15 cellular contexts compared by ENCODE assay signal in the genomic region with DNA sequence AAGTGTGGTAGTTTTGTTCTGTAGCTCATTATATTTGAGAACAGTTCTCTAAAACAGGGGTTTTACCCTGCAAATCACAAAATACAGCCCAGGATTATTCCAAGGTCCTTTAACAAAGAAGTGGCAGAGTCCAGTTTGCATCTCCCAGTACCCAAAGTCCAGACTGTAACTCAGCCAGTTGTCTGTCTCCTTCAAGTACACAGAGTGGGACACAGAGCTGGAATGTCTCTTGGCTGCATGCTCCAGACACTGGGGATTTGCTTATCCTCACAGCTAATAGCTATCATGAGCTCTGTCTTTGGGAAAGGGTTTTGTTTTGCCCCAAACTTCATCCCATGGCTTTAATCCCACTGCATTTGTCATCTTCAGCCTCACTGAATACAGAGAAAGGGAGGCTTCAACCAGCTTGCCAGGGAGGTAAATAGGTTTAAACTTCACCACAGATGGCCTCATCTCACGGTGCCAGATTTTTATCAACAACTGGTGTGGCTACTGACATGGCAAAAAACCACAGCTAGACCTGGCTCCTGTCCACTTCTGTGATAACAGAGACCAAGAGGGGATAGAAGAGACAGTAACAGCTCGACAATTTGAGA.
DNase-seq lines count a peak whose midpoint lies in the region; ATAC-seq and TF ChIP-seq lines count a peak whose summit lies in the region.
"Had no signal": no experiment of that assay in that cellular context is flagged by ENCODE, and none has a peak within 500 bp of the region (broad histone marks: within the 10 kb centered on the region; RNA-seq: fewer than 3 reads in every experiment).

No MANE protein-coding gene starts in this region.

- no peak for ATAC-seq in CD4-positive, CD25-positive, alpha-beta regulatory T cell (ENCODE audit: low read depth in 2 of 2)
- ATAC-seq: K562, sciatic nerve had no signal

- H3K9me2 ChIP-seq in Karpas-422 (replicated peaks; ENCODE audit: insufficient read depth, low read length), result no peaks in the 10 kb centered on the region

- H2AFZ ChIP-seq in Karpas-422 (ENCODE audit: low read length), result peak overlapping the region; percentile 73
- H2AFZ ChIP-seq: GM23248, parathyroid adenoma, PC-9 had no signal

- TF ChIP-seq CTCF in VCaP (conservative IDR thresholded peaks at IDR 0.05) (no peak), mesothelial cell of epicardium (IDR thresholded peaks at IDR 0.05; ENCODE audit: unreplicated experiment) (no peak), endodermal cell (conservative IDR thresholded peaks at IDR 0.05) (no peak), GM13976 (IDR thresholded peaks at IDR 0.05; ENCODE audit: borderline replicate concordance, control extremely low read depth, extremely low read depth, insufficient read depth, missing control alignments) (no peak)

- H3K36me3 Mint-ChIP-seq in CD4-positive, CD25-positive, alpha-beta regulatory T cell, result no peaks in the 10 kb centered on the region
- peaks cover 3% of the 10 kb centered on the region for H3K36me3 Mint-ChIP-seq in mesothelial cell of epicardium
- H3K36me3 Mint-ChIP-seq in endodermal cell (ENCODE audit: low read depth), result no peaks in the 10 kb centered on the region

- in situ Hi-C loops in GM13976 (cut with MboI; ENCODE audit: low sequenced_read_pairs, unreplicated experiment), result no loop called here

- no peaks in the 10 kb centered on the region for H4K20me1 ChIP-seq in Karpas-422 (ENCODE audit: insufficient read depth, low read depth, low read length)

- H3K4me2 ChIP-seq in Karpas-422 (ENCODE audit: low read depth, low read length, poor library complexity, severe bottlenecking), result no peak overlapping the region
- H3K4me2 ChIP-seq: PC-9 had no signal

- no peak overlapping the region for H3K4me3 Mint-ChIP-seq in CD4-positive, CD25-positive, alpha-beta regulatory T cell
- H3K4me3 Mint-ChIP-seq in mesothelial cell of epicardium (no peak overlapping the region), endodermal cell (no peak overlapping the region)

- H3K27ac Mint-ChIP-seq in CD4-positive, CD25-positive, alpha-beta regulatory T cell, result peak overlapping the region in 2 of 3 donors; percentile 26 to 31
- H3K27ac Mint-ChIP-seq in mesothelial cell of epicardium (peak overlapping the region; percentile 49), endodermal cell (no peak overlapping the region)

- no peak overlapping the region for H3K4me3 ChIP-seq in CD4-positive, CD25-positive, alpha-beta regulatory T cell (ENCODE audit: low read depth, low read length)
- H3K4me3 ChIP-seq in Karpas-422 (ENCODE audit: low read length) (no peak overlapping the region), endodermal cell (ENCODE audit: low read length) (no peak overlapping the region)
- H3K4me3 ChIP-seq: GM23248, K562, PC-9 had no signal

- H3K27ac ChIP-seq in CD4-positive, CD25-positive, alpha-beta regulatory T cell (ENCODE audit: insufficient read depth, low read length, poor library complexity, severe bottlenecking), result no peak overlapping the region
- H3K27ac ChIP-seq in Karpas-422 (ENCODE audit: low read length), result no peak overlapping the region
- H3K27ac ChIP-seq in VCaP, result peak overlapping the region; percentile 42
- no peak overlapping the region for H3K27ac ChIP-seq in endodermal cell (ENCODE audit: low read depth, low read length)
- H3K27ac ChIP-seq: GM23248, parathyroid adenoma, PC-9 had no signal

- H3K9ac ChIP-seq in Karpas-422 (ENCODE audit: low read length), result no peak overlapping the region
- H3K9ac ChIP-seq in endodermal cell (ENCODE audit: extremely low read depth, low read length, poor library complexity, severe bottlenecking), result no peak overlapping the region
- H3K9ac ChIP-seq: GM23248, parathyroid adenoma had no signal

- H3K9me3 Mint-ChIP-seq in CD4-positive, CD25-positive, alpha-beta regulatory T cell, result peaks cover 0 to 7% (median 2%) of the 10 kb centered on the region in 7 donors
- H3K9me3 Mint-ChIP-seq in mesothelial cell of epicardium, result peaks cover 4% of the 10 kb centered on the region
- no peaks in the 10 kb centered on the region for H3K9me3 Mint-ChIP-seq in endodermal cell

- DNase-seq in CD4-positive, CD25-positive, alpha-beta regulatory T cell, result no peak
- no peak for DNase-seq in Karpas-422
- no peak for DNase-seq in mesothelial cell of epicardium (ENCODE audit: low spot score in 2 of 2, unreplicated experiment in 2 of 2)
- no peak for DNase-seq in DMS53 (lab: John Stamatoyannopoulos, UW)
- DNase-seq in endodermal cell, result no peak
- DNase-seq in GM13976 (ENCODE audit: low spot score), result no peak
- DNase-seq: glutamatergic neuron; GM23248; NCI-H1105; PC-9; stimulated activated naive CD4-positive, alpha-beta T cell had no signal

- 92 to 100% methylated on average over 2 of the region's 2 CpGs for WGBS in endodermal cell (ENCODE audit: insufficient coverage in 1 of 2, insufficient read length in 1 of 2), 2 experiments

- peaks cover 2 to 3% of the 10 kb centered on the region in 2 experiments for H3K9me3 ChIP-seq in CD4-positive, CD25-positive, alpha-beta regulatory T cell (ENCODE audit: control insufficient read depth in 2 of 2, low read length in 2 of 2)
- peaks cover 9% of the 10 kb centered on the region; the same call in 1 of the 2 replicates for H3K9me3 ChIP-seq in Karpas-422 (ENCODE audit: low read length)
- H3K9me3 ChIP-seq in endodermal cell (ENCODE audit: control insufficient read depth, low read length), result peaks cover 5% of the 10 kb centered on the region

- no peaks in the 10 kb centered on the region for H3K79me2 ChIP-seq in Karpas-422 (ENCODE audit: low read length)
- H3K79me2 ChIP-seq: parathyroid adenoma had no signal

- H3K4me1 Mint-ChIP-seq in CD4-positive, CD25-positive, alpha-beta regulatory T cell, result peaks cover 0 to 30% (median 6%) of the 10 kb centered on the region in 4 donors
- H3K4me1 Mint-ChIP-seq in mesothelial cell of epicardium (peaks cover 29% of the 10 kb centered on the region), endodermal cell (peaks cover 8% of the 10 kb centered on the region)

- H3K27me3 Mint-ChIP-seq in CD4-positive, CD25-positive, alpha-beta regulatory T cell, result no peaks in the 10 kb centered on the region
- H3K27me3 Mint-ChIP-seq in mesothelial cell of epicardium (ENCODE audit: low read depth), result no peaks in the 10 kb centered on the region
- peaks cover 2% of the 10 kb centered on the region for H3K27me3 Mint-ChIP-seq in endodermal cell (ENCODE audit: insufficient read depth)

- H3K36me3 ChIP-seq in CD4-positive, CD25-positive, alpha-beta regulatory T cell (ENCODE audit: control insufficient read depth, insufficient read depth, low read length), result no peaks in the 10 kb centered on the region
- H3K36me3 ChIP-seq in Karpas-422 (ENCODE audit: insufficient read depth, low read length) (no peaks in the 10 kb centered on the region), endodermal cell (ENCODE audit: control insufficient read depth, insufficient read depth, low read length) (no peaks in the 10 kb centered on the region)

- no peaks in the 10 kb centered on the region for H3K27me3 ChIP-seq in CD4-positive, CD25-positive, alpha-beta regulatory T cell (ENCODE audit: control insufficient read depth, insufficient read depth, low read length)
- no peaks in the 10 kb centered on the region for H3K27me3 ChIP-seq in Karpas-422 (ENCODE audit: low read length)
- H3K27me3 ChIP-seq in endodermal cell (ENCODE audit: control insufficient read depth, insufficient read depth, low read length, poor library complexity, severe bottlenecking), result no peaks in the 10 kb centered on the region

- peaks cover 3% of the 10 kb centered on the region for H3K4me1 ChIP-seq in CD4-positive, CD25-positive, alpha-beta regulatory T cell (ENCODE audit: control insufficient read depth, insufficient read depth, low read length, poor library complexity, severe bottlenecking)
- H3K4me1 ChIP-seq in Karpas-422 (ENCODE audit: low read length) (peaks cover 41% of the 10 kb centered on the region), endodermal cell (ENCODE audit: control insufficient read depth, insufficient read depth, low read length) (peaks cover 4% of the 10 kb centered on the region)
- H3K4me1 ChIP-seq: parathyroid adenoma had no signal
